13 cellular contexts compared by ENCODE assay signal in the genomic region with DNA sequence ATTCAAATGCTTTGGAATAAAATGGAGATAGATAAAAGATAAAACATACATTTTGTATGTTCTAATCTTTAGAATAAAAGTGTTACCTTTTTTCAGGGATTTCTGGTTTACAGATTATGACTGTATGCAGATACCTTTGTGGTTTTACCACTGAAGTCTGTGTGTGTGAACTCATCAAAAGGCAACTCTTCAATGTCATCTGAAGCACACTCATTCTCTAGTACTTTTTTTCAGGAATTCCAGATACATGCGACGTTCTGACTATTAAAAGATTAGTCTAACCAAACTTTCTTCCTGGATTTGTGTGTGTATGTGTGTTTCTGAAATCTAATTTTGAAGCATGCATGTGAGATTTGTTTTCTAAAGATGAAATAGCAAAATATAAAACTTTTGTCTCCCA.
DNase-seq lines count a peak whose midpoint lies in the region; ATAC-seq, FAIRE-seq and TF ChIP-seq lines count a peak whose summit lies in the region.
"Had no signal": no experiment of that assay in that cellular context is flagged by ENCODE, and none has a peak within 500 bp of the region (broad histone marks: within the 10 kb centered on the region; RNA-seq: fewer than 3 reads in every experiment).

No MANE protein-coding gene starts in this region.

- H3K56ac ChIP-seq in H9 (ENCODE audit: insufficient read length, low read depth, low read length) = no peak overlapping the region

- ATAC-seq in GM21529 (IDR thresholded peaks at IDR 0.05; ENCODE audit: unreplicated experiment) = no peak

- no peak overlapping the region for H2BK12ac ChIP-seq in H9 (ENCODE audit: insufficient read length, low read depth, low read length)

- peak overlapping the region; percentile 79 for H3K4me2 ChIP-seq in H9 (ENCODE audit: insufficient read depth, insufficient read length, low read length)
- H3K4me2 ChIP-seq: KMS-11 had no signal

- H3K4ac ChIP-seq in H9 (ENCODE audit: low read depth, low read length) = no peak overlapping the region

- H2BK120ac ChIP-seq in H9 (ENCODE audit: low read depth, low read length, poor library complexity, severe bottlenecking) = no peak overlapping the region

- H4K5ac ChIP-seq in H9 (ENCODE audit: insufficient read length, low read depth, low read length) = no peak overlapping the region

- peaks cover 30 to 35% of the 10 kb centered on the region in 2 experiments for H3K4me1 Mint-ChIP-seq in H9

- no CpG with 5 or more reads among the region's 2 CpGs for WGBS in H9 (ENCODE audit: extremely low coverage, insufficient read length, low lambda C conversion rate)

- no peak overlapping the region for H2BK5ac ChIP-seq in H9 (ENCODE audit: insufficient read length, low read length)

- peak; percentile 65 for FAIRE-seq in A204.1 (lab: Jason Lieb, UNC)

- no peak overlapping the region for H2BK20ac ChIP-seq in H9 (ENCODE audit: low read depth, low read length, poor library complexity, severe bottlenecking)

- H3K23me2 ChIP-seq in H9 (ENCODE audit: insufficient read length, low read depth, low read length, poor library complexity, severe bottlenecking) = peaks cover 7% of the 10 kb centered on the region

- H3K79me1 ChIP-seq in H9 (ENCODE audit: insufficient read depth, low read depth, low read length, poor library complexity, severe bottlenecking) = no peaks in the 10 kb centered on the region

- no peak overlapping the region for H2AK5ac ChIP-seq in H9 (ENCODE audit: insufficient read length, low read length)

- H3K27me3 Mint-ChIP-seq in H9 (ENCODE audit: low read depth) = peaks cover 4% of the 10 kb centered on the region

- H3K9me3 ChIP-seq in H9 (ENCODE audit: control insufficient read depth, low read depth, low read length) (no peaks in the 10 kb centered on the region), adipocyte (ENCODE audit: control insufficient read depth, low read length) (no peaks in the 10 kb centered on the region), iPS-18c (ENCODE audit: control insufficient read depth, insufficient read depth, low read length) (no peaks in the 10 kb centered on the region)

- H3K27me3 ChIP-seq in H9 (ENCODE audit: insufficient read depth, low read length) (no peaks in the 10 kb centered on the region), adipocyte (replicated peaks; ENCODE audit: control insufficient read depth, insufficient read depth, low read length) (no peaks in the 10 kb centered on the region)

- no peak overlapping the region for H3K14ac ChIP-seq in H9 (ENCODE audit: insufficient read depth, low read length)

- H3K4me3 ChIP-seq in adipocyte (ENCODE audit: low read length) (no peak overlapping the region), iPS-18c (ENCODE audit: insufficient read depth, low read depth, low read length) (peak overlapping the region; percentile 68; the same call in 1 of the 2 replicates)

- H3K36me3 ChIP-seq in adipocyte (ENCODE audit: control insufficient read depth, insufficient read depth, low read length, severe bottlenecking) = no peaks in the 10 kb centered on the region

- no peak overlapping the region for H3K18ac ChIP-seq in H9 (ENCODE audit: insufficient read length, low read depth, low read length)

- no peak overlapping the region for H3K27ac Mint-ChIP-seq in H9
- H3K27ac Mint-ChIP-seq: activated T-cell treated with anti-CD3 and anti-CD28 coated beads, Interleukin-2, amount 50 U/mL, for 24 hours had no signal

- DNase-seq in H9 = no peak
- DNase-seq in adipocyte (ENCODE audit: low read depth) = peak; percentile 30
- no peak for DNase-seq in posterior cingulate gyrus
- DNase-seq in GM10266 (ENCODE audit: extremely low spot score) = no peak
- DNase-seq in activated CD4-positive, alpha-beta T cell treated with anti-CD3 and anti-CD28 coated beads, Interleukin-2, amount 50 U/mL, for 1 hour = no peak
- DNase-seq: activated CD4-positive, alpha-beta T cell treated with anti-CD3 and anti-CD28 coated beads for 1 hour; activated T-cell treated with anti-CD3 and anti-CD28 coated beads, Interleukin-2, amount 50 U/mL, for 24 hours; mammary epithelial cell; NCI-H146 had no signal

- H3K4me3 Mint-ChIP-seq in H9 = peak overlapping the region; percentile 84 to 94
- H3K4me3 Mint-ChIP-seq: activated T-cell treated with anti-CD3 and anti-CD28 coated beads, Interleukin-2, amount 50 U/mL, for 24 hours had no signal

- H2BK15ac ChIP-seq in H9 (ENCODE audit: low read depth, low read length) = no peak overlapping the region

- no peak overlapping the region for H3K23ac ChIP-seq in H9 (ENCODE audit: insufficient read length, low read depth, low read length)

- H4K20me1 ChIP-seq in H9 (ENCODE audit: control insufficient read depth, insufficient read depth, insufficient read length) = no peaks in the 10 kb centered on the region

- intact Hi-C loops in posterior cingulate gyrus (cut with DNase I) = no loop called here

- H2AFZ ChIP-seq in H9 (ENCODE audit: low read length) = no peak overlapping the region

- H3T11ph ChIP-seq in H9 (ENCODE audit: low read length) = no peak overlapping the region

- H4K8ac ChIP-seq in H9 (replicated peaks; ENCODE audit: insufficient read length, low read depth, low read length) = no peak overlapping the region

- no peaks in the 10 kb centered on the region for H3K9me3 Mint-ChIP-seq in H9
- H3K9me3 Mint-ChIP-seq: activated T-cell treated with anti-CD3 and anti-CD28 coated beads, Interleukin-2, amount 50 U/mL, for 24 hours had no signal

- H3K9ac ChIP-seq in H9 (ENCODE audit: extremely low read depth, insufficient read length, low read length) (no peak overlapping the region), adipocyte (ENCODE audit: low read length) (no peak overlapping the region)
- H3K9ac ChIP-seq: KMS-11 had no signal

- H3K36me3 Mint-ChIP-seq in H9 (ENCODE audit: insufficient read depth in 1 of 3, low read depth in 3 of 3) = no peaks in the 10 kb centered on the region; a peak in 1 of 7 replicates

- no peak overlapping the region for H4K91ac ChIP-seq in H9 (ENCODE audit: insufficient read length, low read depth, low read length)

- H3K79me2 ChIP-seq in H9 (ENCODE audit: insufficient read depth, low read length) = no peaks in the 10 kb centered on the region

- H3K27ac ChIP-seq in H9 (ENCODE audit: insufficient read length, low read depth, low read length) = no peak overlapping the region
- H3K27ac ChIP-seq: KMS-11 had no signal

- TF ChIP-seq CTCF in H9 (conservative IDR thresholded peaks at IDR 0.05) (no peak), GM10266 (IDR thresholded peaks at IDR 0.05; ENCODE audit: control insufficient read depth, insufficient read depth, low read depth, missing control alignments) (no peak)

- no peaks in the 10 kb centered on the region; the same call in 1 of the 2 replicates for H3K4me1 ChIP-seq in H9 (ENCODE audit: insufficient read depth, low read length)
- H3K4me1 ChIP-seq in adipocyte (ENCODE audit: control insufficient read depth, insufficient read depth, low read length) = peaks cover 3% of the 10 kb centered on the region
